9 cellular contexts compared by ENCODE assay signal in genomic region chr1:229024528-229025119, GRCh38.
DNase-seq lines count a peak whose midpoint lies in the region; ATAC-seq and TF ChIP-seq lines count a peak whose summit lies in the region.
"Had no signal": no experiment of that assay in that cellular context is flagged by ENCODE, and none has a peak within 500 bp of the region (broad histone marks: within the 10 kb centered on the region; RNA-seq: fewer than 3 reads in every experiment).

No MANE protein-coding gene starts in this region.

- H3K4me3 ChIP-seq in BE2C (ENCODE audit: low read depth, low read length), result no peak overlapping the region
- no peak overlapping the region for H3K4me3 ChIP-seq in MG63
- H3K4me3 ChIP-seq: SK-N-MC had no signal

- peaks cover 20% of the 10 kb centered on the region for H3K4me1 ChIP-seq in BE2C

- H3K27me3 ChIP-seq in BE2C (no peaks in the 10 kb centered on the region), MG63 (no peaks in the 10 kb centered on the region)

- TF ChIP-seq CTCF in BE2C (IDR thresholded peaks at IDR 0.05; ENCODE audit: low read depth, low read length), result no peak

- DNase-seq in BE2C (peak; percentile 66), MG63 (peak; percentile 94), dermis blood vessel endothelial cell (peak; percentile 74), myocyte (ENCODE audit: low read depth) (peak; percentile 62), NCI-H510A treated with DMSO at 0.1 percent for 48 hours (lab: John Stamatoyannopoulos, UW) (no peak), germinal center (ENCODE audit: low spot score) (no peak), NCI-H2107 (lab: John Stamatoyannopoulos, UW) (no peak)

- H3K9me3 ChIP-seq in BE2C, result no peaks in the 10 kb centered on the region
- no peaks in the 10 kb centered on the region for H3K9me3 ChIP-seq in MG63

- no peak for ATAC-seq in GM21526 (IDR thresholded peaks at IDR 0.05; ENCODE audit: low FRiP score, unreplicated experiment)

- H3K36me3 ChIP-seq in BE2C (no peaks in the 10 kb centered on the region), MG63 (no peaks in the 10 kb centered on the region)

Comparison
In these comparisons a context has a peak if more than half of its experiments do, and no peak if none do; other contexts are left out.
1. DNase-seq: peak in BE2C (single experiment), MG63 (single experiment), dermis blood vessel endothelial cell (single experiment) and myocyte (single experiment); none in NCI-H510A treated with DMSO at 0.1 percent for 48 hours (single experiment), germinal center (single experiment) and NCI-H2107 (single experiment).